14 cellular contexts compared by ENCODE assay signal in the genomic region with DNA sequence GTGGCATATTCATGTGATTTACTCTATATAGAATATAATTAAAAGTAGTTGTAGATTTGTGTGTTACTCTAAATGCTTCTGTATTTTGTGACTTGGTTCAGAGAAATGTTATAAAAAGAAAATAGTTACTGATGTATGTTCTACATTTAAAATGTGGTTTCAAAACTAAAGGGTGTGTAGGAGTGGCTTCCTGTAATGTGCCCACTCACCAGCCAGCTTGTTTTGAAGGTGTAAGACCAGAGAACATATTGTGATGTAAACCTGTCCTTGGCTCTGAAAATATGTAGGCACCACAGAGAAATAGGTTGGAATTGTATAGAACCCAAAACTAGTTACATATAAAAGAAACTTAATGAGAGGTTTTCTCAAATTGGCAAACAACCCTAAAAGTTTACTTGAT. TPM values are rescaled to one million over a fixed set of nuclear protein-coding genes. Genes with fewer than 3 reads are reported as not detected.
A peak's percentile ranks its signal among the peaks of the same experiment; 100 is the strongest.
DNase-seq lines count a peak whose midpoint lies in the region; ATAC-seq and TF ChIP-seq lines count a peak whose summit lies in the region.
"Had no signal": no experiment of that assay in that cellular context is flagged by ENCODE, and none has a peak within 500 bp of the region (broad histone marks: within the 10 kb centered on the region; RNA-seq: fewer than 3 reads in every experiment).

No MANE protein-coding gene starts in this region.

- DNase-seq in stimulated activated CD4-positive, alpha-beta T cell treated with anti-CD3 and anti-CD28 coated beads, Interleukin-2, amount 100 ng/mL, for 4 hours (ENCODE audit: low read depth), result peak; percentile 21
- DNase-seq in stimulated activated CD4-positive, alpha-beta T cell treated with anti-CD3 and anti-CD28 coated beads, Interleukin-12 subunit alpha, Interleukin-12 subunit beta, amount 100 ng/mL, for 4 hours, result no peak
- peak; percentile 20 for DNase-seq in activated naive CD4-positive, alpha-beta T cell treated with anti-CD3 and anti-CD28 coated beads, Interleukin-2, amount 50 U/mL, for 16 hours
- no peak for DNase-seq in left ventricle myocardium inferior
- no peak for DNase-seq in sigmoid colon
- no peak for DNase-seq in NCI-H187 (lab: John Stamatoyannopoulos, UW)
- DNase-seq: BE2C; IMR-90; NCI-H69; stimulated activated naive CD4-positive, alpha-beta T cell treated with Interleukin-2 at 50 U/mL for 16 hours had no signal

- TF ChIP-seq POLR2A in sigmoid colon (IDR thresholded peaks at IDR 0.05), result no peak

- intact Hi-C loops in left ventricle myocardium inferior (cut with micrococcal nuclease), result no loop called here
- intact Hi-C loops in sigmoid colon (cut with DNase I), result no loop called here

- peak; percentile 62 for ATAC-seq in HG02678 (IDR thresholded peaks at IDR 0.05; ENCODE audit: unreplicated experiment)

- no peak for TF ChIP-seq EP300 in sigmoid colon (IDR thresholded peaks at IDR 0.05)

- H3K4me1 ChIP-seq in thymus (ENCODE audit: control insufficient read depth, insufficient read depth, low read length), result no peaks in the 10 kb centered on the region
- H3K4me1 ChIP-seq in left ventricle myocardium inferior, result no peaks in the 10 kb centered on the region
- no peaks in the 10 kb centered on the region for H3K4me1 ChIP-seq in sigmoid colon
- H3K4me1 ChIP-seq: prostate gland had no signal

- H3K4me3 ChIP-seq in thymus (ENCODE audit: low read length) (no peak overlapping the region), left ventricle myocardium inferior (no peak overlapping the region), sigmoid colon (no peak overlapping the region)
- H3K4me3 ChIP-seq: prostate gland had no signal

- TF ChIP-seq CTCF in left ventricle myocardium inferior (IDR thresholded peaks at IDR 0.05; ENCODE audit: borderline replicate concordance) (no peak), sigmoid colon (IDR thresholded peaks at IDR 0.05) (no peak)

- H3K27me3 ChIP-seq in thymus (ENCODE audit: control insufficient read depth, insufficient read depth) (no peaks in the 10 kb centered on the region), left ventricle myocardium inferior (ENCODE audit: low read depth) (no peaks in the 10 kb centered on the region), sigmoid colon (no peaks in the 10 kb centered on the region)
- H3K27me3 ChIP-seq: BE2C had no signal

- no peaks in the 10 kb centered on the region for H3K9me3 ChIP-seq in thymus (ENCODE audit: control insufficient read depth)
- peaks cover 5% of the 10 kb centered on the region for H3K9me3 ChIP-seq in left ventricle myocardium inferior (replicated peaks)
- H3K9me3 ChIP-seq in sigmoid colon, result no peaks in the 10 kb centered on the region
- H3K9me3 ChIP-seq: prostate gland had no signal

- H3K36me3 ChIP-seq in thymus (ENCODE audit: control insufficient read depth, insufficient read depth) (no peaks in the 10 kb centered on the region), left ventricle myocardium inferior (no peaks in the 10 kb centered on the region), sigmoid colon (no peaks in the 10 kb centered on the region)
- H3K36me3 ChIP-seq: BE2C, prostate gland had no signal

- peak overlapping the region; percentile 60 for H3K27ac ChIP-seq in thymus (ENCODE audit: low read depth)
- no peak overlapping the region for H3K27ac ChIP-seq in left ventricle myocardium inferior (replicated peaks)
- no peak overlapping the region for H3K27ac ChIP-seq in sigmoid colon
- H3K27ac ChIP-seq: prostate gland, RWPE1 had no signal

RNA-seq across cellular contexts. Expression of a gene that starts 51.2 kb away (rescaled TPM):
- 55.7 TPM for polyA plus RNA-seq in thymus
- total RNA-seq in left ventricle myocardium inferior, result 14.4 TPM
- total RNA-seq in sigmoid colon, result 10 to 100 TPM; 35.2 to 66.7 (median 48.7) TPM
- polyA plus RNA-seq in sigmoid colon, result 10 to 100 TPM in 2 of 3 donors, 1 to 10 TPM in 1; 9.7 to 25.1 (median 16.8) TPM

Comparison
In these comparisons a context has a peak if more than half of its experiments do, and no peak if none do; other contexts are left out.
1. DNase-seq: peak in stimulated activated CD4-positive, alpha-beta T cell treated with anti-CD3 and anti-CD28 coated beads, Interleukin-2, amount 100 ng/mL, for 4 hours (single experiment) and activated naive CD4-positive, alpha-beta T cell treated with anti-CD3 and anti-CD28 coated beads, Interleukin-2, amount 50 U/mL, for 16 hours (single experiment); none in stimulated activated CD4-positive, alpha-beta T cell treated with anti-CD3 and anti-CD28 coated beads, Interleukin-12 subunit alpha, Interleukin-12 subunit beta, amount 100 ng/mL, for 4 hours (single experiment), left ventricle myocardium inferior (single experiment), sigmoid colon (single experiment) and NCI-H187 (0 of 2).